In genomic region chr13:19058566-19058965, GRCh38 we compare ENCODE assay signal across 30 cellular contexts.
"Had no signal": no experiment of that assay in that cellular context is flagged by ENCODE, and none has a peak within 500 bp of the region (broad histone marks: within the 10 kb centered on the region; RNA-seq: fewer than 3 reads in every experiment).

No MANE protein-coding gene starts in this region.

- H3K4me3 ChIP-seq: ascending aorta, cardiac muscle cell had no signal

- DNase-seq: activated B cell treated with CpG ODN at 0.5 μM for 24 hours; activated CD4-positive, alpha-beta memory T cell treated with anti-CD3 and anti-CD28 coated beads for 36 hours; activated CD4-positive, alpha-beta T cell treated with anti-CD3 and anti-CD28 coated beads for 4 hours; activated CD4-positive, alpha-beta T cell treated with anti-CD3 and anti-CD28 coated beads, Interleukin-2, amount 50 U/mL, for 1 hour; activated CD4-positive, alpha-beta T cell treated with anti-CD3 and anti-CD28 coated beads, Interleukin-2, amount 50 U/mL, for 4 hours; activated CD4-positive, CD25-positive, alpha-beta regulatory T cell treated with anti-CD3 and anti-CD28 coated beads, Interleukin-2, amount 50 U/mL, for 72 hours; activated CD8-positive, alpha-beta memory T cell treated with anti-CD3 and anti-CD28 coated beads, Interleukin-2, amount 50 U/mL, for 4 hours; activated CD8-positive, alpha-beta T cell treated with anti-CD3 and anti-CD28 coated beads for 36 hours; activated effector memory CD4-positive, alpha-beta T cell treated with anti-CD3 and anti-CD28 coated beads, Interleukin-2, amount 50 U/mL, for 16 hours; activated gamma-delta T cell treated with Interleukin-2 at 50 U/mL for 16 hours; activated naive CD4-positive, alpha-beta T cell; activated naive CD4-positive, alpha-beta T cell treated with anti-CD3 and anti-CD28 coated beads for 36 hours; activated naive CD8-positive, alpha-beta T cell treated with anti-CD3 and anti-CD28 coated beads, Interleukin-2, amount 10 ng/mL, durations not matched to agents 7 days and 5 days; activated naive CD8-positive, alpha-beta T cell treated with anti-CD3 and anti-CD28 coated beads, Interleukin-2, amount 50 U/mL, for 24 hours; activated T-cell treated with anti-CD3 and anti-CD28 coated beads for 4 hours; activated T-cell treated with anti-CD3 and anti-CD28 coated beads, Interleukin-2, amount 50 U/mL, for 1 hour; activated T-cell treated with anti-CD3 and anti-CD28 coated beads, Interleukin-2, amount 50 U/mL, for 4 hours; activated T-cell treated with anti-CD3 and anti-CD28 coated beads, Interleukin-2, amount 50 U/mL, for 72 hours; amygdala; anterior cingulate cortex; caudate nucleus; T-helper 1 cell; T-helper 2 cell; T-helper 9 cell had no signal

- H3K9me3 ChIP-seq: ascending aorta had no signal

- H3K36me3 ChIP-seq: ascending aorta, cardiac muscle cell had no signal

- H3K27ac ChIP-seq: ascending aorta, cardiac muscle cell, VCaP had no signal

- FAIRE-seq: bronchial epithelial cell, TTC549 had no signal

- H3K4me1 ChIP-seq: ascending aorta had no signal

- H3K27me3 ChIP-seq: ascending aorta, cardiac muscle cell had no signal

- ATAC-seq: activated CD8-positive, alpha-beta T cell treated with anti-CD3 and anti-CD28 coated beads for 36 hours; activated naive CD8-positive, alpha-beta T cell treated with anti-CD3 and anti-CD28 coated beads, Interleukin-2, amount 50 U/mL, for 24 hours; activated T-cell treated with anti-CD3 and anti-CD28 coated beads, Interleukin-2, amount 50 U/mL, for 4 hours; activated T-cell treated with anti-CD3 and anti-CD28 coated beads, Interleukin-2, amount 50 U/mL, for 72 hours; activated T-helper 17 cell treated with anti-CD3 and anti-CD28 coated beads, Interleukin-2, amount 50 U/mL, for 72 hours had no signal
